ENCODE assay signal across 18 cellular contexts in genomic region chr7:76343931-76344321, GRCh38. TPM values are rescaled to one million over a fixed set of nuclear protein-coding genes. Genes with fewer than 3 reads are reported as not detected.
DNase-seq lines count a peak whose midpoint lies in the region; ATAC-seq and TF ChIP-seq lines count a peak whose summit lies in the region.
"Had no signal": no experiment of that assay in that cellular context is flagged by ENCODE, and none has a peak within 500 bp of the region (broad histone marks: within the 10 kb centered on the region; RNA-seq: fewer than 3 reads in every experiment).

No MANE protein-coding gene starts in this region.

- H2AFZ ChIP-seq in PC-9 (no peak overlapping the region), osteoblast (ENCODE audit: low read length) (no peak overlapping the region)
- H2AFZ ChIP-seq: GM23248 had no signal

- peaks cover 54% of the 10 kb centered on the region for H3K4me1 ChIP-seq in PC-9 (replicated peaks; ENCODE audit: insufficient read depth)
- peaks cover 23% of the 10 kb centered on the region for H3K4me1 ChIP-seq in osteoblast (ENCODE audit: insufficient read depth, low read length)
- peaks cover 31 to 60% of the 10 kb centered on the region in 2 donors for H3K4me1 ChIP-seq in adrenal gland (replicated peaks in 1 of 2)

- H3K27me3 ChIP-seq in PC-9 (ENCODE audit: insufficient read depth, low read depth) (no peaks in the 10 kb centered on the region), brain microvascular endothelial cell (replicated peaks) (no peaks in the 10 kb centered on the region), osteoblast (ENCODE audit: insufficient read depth, low read length) (no peaks in the 10 kb centered on the region), adrenal gland (no peaks in the 10 kb centered on the region)

- TF ChIP-seq POLR2A in adrenal gland (IDR thresholded peaks at IDR 0.05), result no peak

- H3K36me3 ChIP-seq in PC-9 (ENCODE audit: low read depth), result peaks cover 51% of the 10 kb centered on the region
- peaks cover 68% of the 10 kb centered on the region for H3K36me3 ChIP-seq in brain microvascular endothelial cell (replicated peaks)
- peaks cover 68% of the 10 kb centered on the region for H3K36me3 ChIP-seq in osteoblast (ENCODE audit: insufficient read depth, low read length)
- H3K36me3 ChIP-seq in adrenal gland (replicated peaks in 1 of 2), result peaks cover 0 to 53% of the 10 kb centered on the region in 2 donors

- BruUV-seq in PC-9 (replicated peaks; lab: Mats Ljungman, UMichigan), result no TSS peak

- TF ChIP-seq CTCF in PC-9 (conservative IDR thresholded peaks at IDR 0.05) (no peak), brain microvascular endothelial cell (IDR thresholded peaks at IDR 0.05; ENCODE audit: low read depth, low read length, missing control alignments) (no peak), osteoblast (IDR thresholded peaks at IDR 0.05; ENCODE audit: extremely low read depth, low read depth, low read length) (no peak), type B pancreatic cell (conservative IDR thresholded peaks at IDR 0.05) (no peak), adrenal gland (IDR thresholded peaks at IDR 0.05) (no peak)

- in situ Hi-C loops in brain microvascular endothelial cell (cut with HindIII; ENCODE audit: low pct_ligation_motif_present, low sequenced_read_pairs), result no loop called here

- no peak for ATAC-seq in activated T-cell treated with anti-CD3 and anti-CD28 coated beads, Interleukin-2, amount 50 U/mL, for 72 hours (replicated peaks in 1 of 2)
- no peak for ATAC-seq in activated T-cell treated with anti-CD3 and anti-CD28 coated beads, Interleukin-2, amount 50 U/mL, for 4 hours

- H4K20me1 ChIP-seq in PC-9 (ENCODE audit: insufficient read depth) (peaks cover 41% of the 10 kb centered on the region), osteoblast (ENCODE audit: insufficient read depth, low read length) (peaks cover 85% of the 10 kb centered on the region)

- no peak overlapping the region for H3K4me3 ChIP-seq in PC-9
- no peak overlapping the region for H3K4me3 ChIP-seq in brain microvascular endothelial cell (ENCODE audit: low read depth, low read length)
- no peak overlapping the region for H3K4me3 ChIP-seq in osteoblast (ENCODE audit: insufficient read depth, low read length)
- H3K4me3 ChIP-seq in adrenal gland, result no peak overlapping the region
- H3K4me3 ChIP-seq: GM23248 had no signal

- H3K9me3 Mint-ChIP-seq in activated T-cell treated with anti-CD3 and anti-CD28 coated beads, Interleukin-2, amount 50 U/mL, for 72 hours, result no peaks in the 10 kb centered on the region
- H3K9me3 Mint-ChIP-seq in activated T-cell treated with anti-CD3 and anti-CD28 coated beads, Interleukin-2, amount 50 U/mL, for 4 hours, result no peaks in the 10 kb centered on the region
- H3K9me3 Mint-ChIP-seq in type B pancreatic cell, result peaks cover 7% of the 10 kb centered on the region
- H3K9me3 Mint-ChIP-seq: CD4-positive, alpha-beta memory T cell had no signal

- H3K9me2 ChIP-seq in PC-9 (ENCODE audit: insufficient read depth), result no peaks in the 10 kb centered on the region

- CTCF ChIA-PET in PC-9 (lab: Charles Lee), result interaction anchor here (0.7 kb wide), 1 partner anchor 21 kb away, joined by 7 read pairs; no protein-coding TSS in a partner anchor

- no peak for DNase-seq in activated T-cell treated with anti-CD3 and anti-CD28 coated beads, Interleukin-2, amount 50 U/mL, for 72 hours
- no peak for DNase-seq in activated T-cell treated with anti-CD3 and anti-CD28 coated beads, Interleukin-2, amount 50 U/mL, for 4 hours
- no peak for DNase-seq in PC-9
- no peak for DNase-seq in brain microvascular endothelial cell
- no peak for DNase-seq in osteoblast (ENCODE audit: insufficient read length, low spot score, missing footprints)
- DNase-seq in type B pancreatic cell (ENCODE audit: extremely low spot score, unreplicated experiment), result no peak
- DNase-seq in central memory CD4-positive, alpha-beta T cell, result no peak
- DNase-seq in adrenal gland, result no peak
- DNase-seq: ACHN; CD4-positive, alpha-beta memory T cell; GF-D8; KBM-7; NCI-H1048; NCI-H2107; NCI-H345; NCI-H526 treated with DMSO at 0.1 percent for 48 hours had no signal

- H3K4me2 ChIP-seq in PC-9 (no peak overlapping the region), osteoblast (ENCODE audit: insufficient read depth, low read length) (no peak overlapping the region)

- intact Hi-C loops in PC-9 (cut with micrococcal nuclease; ENCODE audit: unreplicated experiment), result loop anchor here (5.0 kb wide), 1 partner anchor 78 kb away; the partner anchor contains the start of gene ZP3
- intact Hi-C loops in adrenal gland (cut with DNase I), result no loop called here

- H3K4me1 Mint-ChIP-seq in activated T-cell treated with anti-CD3 and anti-CD28 coated beads, Interleukin-2, amount 50 U/mL, for 72 hours (ENCODE audit: low read depth), result peaks cover 94% of the 10 kb centered on the region
- H3K4me1 Mint-ChIP-seq in activated T-cell treated with anti-CD3 and anti-CD28 coated beads, Interleukin-2, amount 50 U/mL, for 4 hours (ENCODE audit: low read depth), result peaks cover 71% of the 10 kb centered on the region
- peaks cover 40% of the 10 kb centered on the region for H3K4me1 Mint-ChIP-seq in type B pancreatic cell (ENCODE audit: unreplicated experiment)

- 95 to 99% (median 96%) methylated on average over 6 of the region's 6 CpGs for WGBS in adrenal gland, 4 donors

- H3K27ac Mint-ChIP-seq in activated T-cell treated with anti-CD3 and anti-CD28 coated beads, Interleukin-2, amount 50 U/mL, for 72 hours, result peak overlapping the region; percentile 71
- H3K27ac Mint-ChIP-seq in type B pancreatic cell, result no peak overlapping the region
- H3K27ac Mint-ChIP-seq: B cell had no signal

- peak overlapping the region; percentile 22 to 27 for H3K4me3 Mint-ChIP-seq in activated T-cell treated with anti-CD3 and anti-CD28 coated beads, Interleukin-2, amount 50 U/mL, for 72 hours
- no peak overlapping the region for H3K4me3 Mint-ChIP-seq in activated T-cell treated with anti-CD3 and anti-CD28 coated beads, Interleukin-2, amount 50 U/mL, for 4 hours
- no peak overlapping the region for H3K4me3 Mint-ChIP-seq in type B pancreatic cell
- H3K4me3 Mint-ChIP-seq: B cell; CD4-positive, alpha-beta memory T cell had no signal

- peak overlapping the region; percentile 84; the same call in 1 of the 2 replicates for H3K27ac ChIP-seq in PC-9
- H3K27ac ChIP-seq in brain microvascular endothelial cell, result peak overlapping the region; percentile 59
- H3K27ac ChIP-seq in osteoblast (ENCODE audit: low read depth, low read length), result peak overlapping the region; percentile 21
- peak overlapping the region in 2 of 5 donors; percentile 12 to 35 for H3K27ac ChIP-seq in adrenal gland

- H3K36me3 Mint-ChIP-seq in activated T-cell treated with anti-CD3 and anti-CD28 coated beads, Interleukin-2, amount 50 U/mL, for 72 hours (ENCODE audit: insufficient read depth in 2 of 2), result peaks cover 23 to 50% of the 10 kb centered on the region in 2 donors
- peaks cover 61% of the 10 kb centered on the region for H3K36me3 Mint-ChIP-seq in activated T-cell treated with anti-CD3 and anti-CD28 coated beads, Interleukin-2, amount 50 U/mL, for 4 hours (ENCODE audit: insufficient read depth)
- H3K36me3 Mint-ChIP-seq in type B pancreatic cell, result peaks cover 64% of the 10 kb centered on the region

- H3K9me3 ChIP-seq in PC-9 (ENCODE audit: insufficient read depth, low read depth) (no peaks in the 10 kb centered on the region), osteoblast (ENCODE audit: low read depth, low read length) (no peaks in the 10 kb centered on the region), adrenal gland (replicated peaks in 1 of 3) (no peaks in the 10 kb centered on the region)

- POLR2A ChIA-PET in PC-9 (lab: Charles Lee; ENCODE audit: unreplicated experiment), result no interaction called here

- peaks cover 74% of the 10 kb centered on the region for H3F3A ChIP-seq in PC-9 (ENCODE audit: insufficient read depth, low read depth)

- no peaks in the 10 kb centered on the region for H3K27me3 Mint-ChIP-seq in activated T-cell treated with anti-CD3 and anti-CD28 coated beads, Interleukin-2, amount 50 U/mL, for 72 hours (ENCODE audit: low read depth)
- H3K27me3 Mint-ChIP-seq in activated T-cell treated with anti-CD3 and anti-CD28 coated beads, Interleukin-2, amount 50 U/mL, for 4 hours (ENCODE audit: low read depth), result no peaks in the 10 kb centered on the region
- no peaks in the 10 kb centered on the region for H3K27me3 Mint-ChIP-seq in type B pancreatic cell
- H3K27me3 Mint-ChIP-seq: B cell; CD4-positive, alpha-beta memory T cell had no signal

- H3K79me2 ChIP-seq in PC-9 (ENCODE audit: low read depth) (peaks cover 97% of the 10 kb centered on the region), osteoblast (ENCODE audit: insufficient read depth, low read length) (peaks cover 100% of the 10 kb centered on the region)

RNA-seq across cellular contexts. Expression of gene YWHAG, which starts 14.9 kb away (rescaled TPM):
- total RNA-seq in activated T-cell treated with anti-CD3 and anti-CD28 coated beads, Interleukin-2, amount 50 U/mL, for 72 hours, result 100 to 1,000 TPM; 107 to 120 TPM
- 100 to 1,000 TPM; 164 to 173 (median 173) TPM for total RNA-seq in activated T-cell treated with anti-CD3 and anti-CD28 coated beads, Interleukin-2, amount 50 U/mL, for 4 hours
- total RNA-seq in PC-9 (2021), result 206 and 250 TPM in 2 replicates
- 99.9 and 121 TPM in 2 replicates for total RNA-seq in osteoblast
- 140 TPM in 2 replicates for total RNA-seq in type B pancreatic cell (ENCODE audit: low replicate concordance)
- 100 to 1,000 TPM in 5 of 8 donors, 10 to 100 TPM in 3; 79.5 to 272 (median 130) TPM for total RNA-seq in adrenal gland
- 100 to 1,000 TPM in 1 of 3 donors, 10 to 100 TPM in 2; 50.5 to 309 (median 68.6) TPM for polyA plus RNA-seq in adrenal gland

RNA-seq across cellular contexts. Expression of gene HSPB1, which starts 41.5 kb away (rescaled TPM):
- total RNA-seq in activated T-cell treated with anti-CD3 and anti-CD28 coated beads, Interleukin-2, amount 50 U/mL, for 72 hours, result 10 to 100 TPM; 39.7 to 42.0 TPM
- total RNA-seq in activated T-cell treated with anti-CD3 and anti-CD28 coated beads, Interleukin-2, amount 50 U/mL, for 4 hours, result 10 to 100 TPM; 50.3 to 57.0 (median 53.8) TPM
- 376 and 414 TPM in 2 replicates for total RNA-seq in PC-9 (2021)
- 67.2 and 72.7 TPM in 2 replicates for total RNA-seq in osteoblast
- total RNA-seq in type B pancreatic cell (ENCODE audit: low replicate concordance), result 228 and 315 TPM in 2 replicates
- total RNA-seq in adrenal gland, result 1,000 to 10,000 TPM in 1 of 8 donors, 100 to 1,000 TPM in 7; 184 to 1,192 (median 768) TPM
- polyA plus RNA-seq in adrenal gland, result 1,000 to 10,000 TPM in 2 of 3 donors, 10 to 100 TPM in 1; 83.3 to 2,276 (median 1,235) TPM

Comparison
In these comparisons a context has a peak if more than half of its experiments do, and no peak if none do; other contexts are left out.
1. H3K4me3 Mint-ChIP-seq: peak in activated T-cell treated with anti-CD3 and anti-CD28 coated beads, Interleukin-2, amount 50 U/mL, for 72 hours (2 of 2); none in activated T-cell treated with anti-CD3 and anti-CD28 coated beads, Interleukin-2, amount 50 U/mL, for 4 hours (single experiment) and type B pancreatic cell (single experiment).